In genomic region chr12:52186135-52186840, GRCh38 we compare ENCODE assay signal across 11 cellular contexts. TPM values are rescaled to one million over a fixed set of nuclear protein-coding genes. Genes with fewer than 3 reads are reported as not detected.
A peak's percentile ranks its signal among the peaks of the same experiment; 100 is the strongest.
DNase-seq lines count a peak whose midpoint lies in the region; ATAC-seq, FAIRE-seq and TF ChIP-seq lines count a peak whose summit lies in the region.
"Had no signal": no experiment of that assay in that cellular context is flagged by ENCODE, and none has a peak within 500 bp of the region (broad histone marks: within the 10 kb centered on the region; RNA-seq: fewer than 3 reads in every experiment).

No MANE protein-coding gene starts in this region.

- ATAC-seq in T-helper 17 cell: no peak
- peak; percentile 72 for ATAC-seq in foreskin keratinocyte

- peaks cover 16% of the 10 kb centered on the region for H3K27me3 Mint-ChIP-seq in T-helper 17 cell

- no peak overlapping the region for H3K4me3 Mint-ChIP-seq in T-helper 17 cell

- no peak for FAIRE-seq in urothelium cell line (lab: Jason Lieb, UNC)
- FAIRE-seq: A204.1 had no signal

- TF ChIP-seq CTCF in foreskin keratinocyte (conservative IDR thresholded peaks at IDR 0.05) (peak; percentile 9), colonic mucosa (IDR thresholded peaks at IDR 0.05) (no peak), ovary (IDR thresholded peaks at IDR 0.05) (no peak)

- H3K36me3 Mint-ChIP-seq in T-helper 17 cell (ENCODE audit: low read depth): no peaks in the 10 kb centered on the region

- H3K36me3 ChIP-seq in colonic mucosa (no peaks in the 10 kb centered on the region), ovary (no peaks in the 10 kb centered on the region)

- H3K4me3 ChIP-seq in colonic mucosa: no peak overlapping the region
- no peak overlapping the region for H3K4me3 ChIP-seq in ovary
- H3K4me3 ChIP-seq: dorsolateral prefrontal cortex had no signal

- TF ChIP-seq EP300 in ovary (IDR thresholded peaks at IDR 0.05): no peak

- WGBS in ovary, 3 donors: 79 to 88% (median 79%) methylated on average over 6 of the region's 6 CpGs

- intact Hi-C loops in colonic mucosa (cut with DNase I): no loop called here
- intact Hi-C loops in ovary (cut with DNase I): no loop called here

- H3K27me3 ChIP-seq in foreskin keratinocyte (no peaks in the 10 kb centered on the region), colonic mucosa (no peaks in the 10 kb centered on the region), ovary (no peaks in the 10 kb centered on the region)
- H3K27me3 ChIP-seq: dorsolateral prefrontal cortex had no signal

- no peak for TF ChIP-seq POLR2A in ovary (IDR thresholded peaks at IDR 0.05)

- peaks cover 3% of the 10 kb centered on the region for H3K4me1 Mint-ChIP-seq in T-helper 17 cell

- no peak overlapping the region for H3K9ac ChIP-seq in colonic mucosa (ENCODE audit: low read depth in 2 of 2, low read length in 2 of 2)

- peak; percentile 16 for DNase-seq in NCI-H2196 (lab: John Stamatoyannopoulos, UW; ENCODE audit: unreplicated experiment)
- no peak for DNase-seq in NCI-H2196 treated with DMSO at 0.1 percent for 48 hours (lab: John Stamatoyannopoulos, UW; ENCODE audit: unreplicated experiment)
- DNase-seq in T-helper 17 cell: no peak
- DNase-seq in foreskin keratinocyte: peak in 1 of 2 donors; percentile 83
- peak; percentile 39 for DNase-seq in urothelium cell line (ENCODE audit: low spot score)
- DNase-seq in colonic mucosa: no peak
- DNase-seq in ovary: no peak
- no peak for DNase-seq in mesenteric fat pad (ENCODE audit: low spot score)
- DNase-seq: dorsolateral prefrontal cortex, NCI-H2029 had no signal

- peaks cover 41% of the 10 kb centered on the region for H3K4me1 ChIP-seq in foreskin keratinocyte
- no peaks in the 10 kb centered on the region for H3K4me1 ChIP-seq in colonic mucosa
- peaks cover under 1% of the 10 kb centered on the region for H3K4me1 ChIP-seq in ovary (ENCODE audit: insufficient read depth)

- no peak overlapping the region for H3K27ac ChIP-seq in foreskin keratinocyte
- no peak overlapping the region for H3K27ac ChIP-seq in colonic mucosa
- no peak overlapping the region for H3K27ac ChIP-seq in ovary
- H3K27ac ChIP-seq: dorsolateral prefrontal cortex had no signal

- peak overlapping the region; percentile 3 for H3K27ac Mint-ChIP-seq in T-helper 17 cell

- no peaks in the 10 kb centered on the region for H3K9me3 ChIP-seq in T-helper 17 cell (ENCODE audit: control insufficient read depth, low read length, poor library complexity, severe bottlenecking)
- H3K9me3 ChIP-seq in colonic mucosa: no peaks in the 10 kb centered on the region
- H3K9me3 ChIP-seq in ovary: no peaks in the 10 kb centered on the region

RNA-seq across cellular contexts. Expression of gene KRT80, which starts 5.5 kb away (rescaled TPM):
- not detected for total RNA-seq in T-helper 17 cell
- 2.5 and 5.3 TPM in 2 replicates for total RNA-seq in foreskin keratinocyte
- polyA plus RNA-seq in foreskin keratinocyte: 2.2 and 4.1 TPM in 2 replicates
- 1 to 10 TPM in 1 of 2 donors, under 1 TPM in 1; 0.66 to 4.9 TPM for total RNA-seq in colonic mucosa
- 10 to 100 TPM in 1 of 7 donors, 1 to 10 TPM in 2, under 1 TPM in 3, not detected in 1; 0.05 to 13.2 (median 0.99) TPM for total RNA-seq in ovary
- polyA plus RNA-seq in ovary: 1 to 10 TPM in 1 of 2 donors, under 1 TPM in 1; 0.11 to 6.2 TPM
- not detected for total RNA-seq in mesenteric fat pad

RNA-seq across cellular contexts. Expression of gene KRT7, which starts 46.8 kb away (rescaled TPM):
- total RNA-seq in T-helper 17 cell (under 1 TPM in 1 of 2 donors, not detected in 1; 0.70 TPM), foreskin keratinocyte (512 and 2,317 TPM in 2 replicates), colonic mucosa (1 to 10 TPM; 2.1 to 4.0 TPM), ovary (100 to 1,000 TPM in 1 of 7 donors, 10 to 100 TPM in 4, 1 to 10 TPM in 1, not detected in 1; 3.7 to 379 (median 29.1) TPM), mesenteric fat pad (11.7 TPM)
- polyA plus RNA-seq in foreskin keratinocyte (509 and 2,315 TPM in 2 replicates), ovary (1 to 10 TPM in 1 of 2 donors, under 1 TPM in 1; 0.37 to 2.1 TPM)

Comparison
In these comparisons a context has a peak if more than half of its experiments do, and no peak if none do; other contexts are left out.
1. DNase-seq: peak in NCI-H2196 (single experiment) and urothelium cell line (single experiment); none in NCI-H2196 treated with DMSO at 0.1 percent for 48 hours (single experiment), T-helper 17 cell (0 of 3), colonic mucosa (single experiment), ovary (0 of 5) and mesenteric fat pad (single experiment).